15 cellular contexts compared by ENCODE assay signal in genomic region chr17:41974031-41974430, GRCh38. TPM values are rescaled to one million over a fixed set of nuclear protein-coding genes. Genes with fewer than 3 reads are reported as not detected.
DNase-seq lines count a peak whose midpoint lies in the region; ATAC-seq and TF ChIP-seq lines count a peak whose summit lies in the region.
"Had no signal": no experiment of that assay in that cellular context is flagged by ENCODE, and none has a peak within 500 bp of the region (broad histone marks: within the 10 kb centered on the region; RNA-seq: fewer than 3 reads in every experiment).

No MANE protein-coding gene starts in this region.

- no peaks in the 10 kb centered on the region for H3K27me3 Mint-ChIP-seq in progenitor cell of endocrine pancreas
- no peaks in the 10 kb centered on the region for H3K27me3 Mint-ChIP-seq in naive thymus-derived CD8-positive, alpha-beta T cell
- H3K27me3 Mint-ChIP-seq: activated CD4-positive, alpha-beta memory T cell treated with anti-CD3 and anti-CD28 coated beads for 36 hours had no signal

- peak overlapping the region; percentile 35; the same call in 1 of the 2 replicates for H3K27ac ChIP-seq in BLaER1
- H3K27ac ChIP-seq in caudate nucleus (ENCODE audit: low read depth, low read length) = peak overlapping the region; percentile 91
- H3K27ac ChIP-seq: KMS-11 had no signal

- ATAC-seq in HG03520 (IDR thresholded peaks at IDR 0.05; ENCODE audit: unreplicated experiment) = no peak
- ATAC-seq in HG03439 (IDR thresholded peaks at IDR 0.05; ENCODE audit: unreplicated experiment) = no peak
- ATAC-seq in naive thymus-derived CD8-positive, alpha-beta T cell = no peak

- peaks cover 66% of the 10 kb centered on the region for H3K4me1 ChIP-seq in BLaER1

- no peak overlapping the region for H3K4me3 Mint-ChIP-seq in progenitor cell of endocrine pancreas (ENCODE audit: low read depth)
- H3K4me3 Mint-ChIP-seq in naive thymus-derived CD8-positive, alpha-beta T cell = peak overlapping the region in 1 of 10 donors; percentile 10
- H3K4me3 Mint-ChIP-seq: activated CD4-positive, alpha-beta memory T cell treated with anti-CD3 and anti-CD28 coated beads for 36 hours; activated T-cell treated with anti-CD3 and anti-CD28 coated beads, Interleukin-2, amount 50 U/mL, for 72 hours had no signal

- H3K9ac ChIP-seq in BLaER1 = no peak overlapping the region
- H3K9ac ChIP-seq: KMS-11 had no signal

- H3K36me3 ChIP-seq in BLaER1 = peaks cover 98% of the 10 kb centered on the region
- H3K36me3 ChIP-seq in H7 (replicated peaks; ENCODE audit: control insufficient read depth, insufficient read depth, low read length) = peaks cover 44% of the 10 kb centered on the region

- H3K36me3 Mint-ChIP-seq in progenitor cell of endocrine pancreas (ENCODE audit: insufficient read depth) = peaks cover 30% of the 10 kb centered on the region
- H3K36me3 Mint-ChIP-seq in naive thymus-derived CD8-positive, alpha-beta T cell = peaks cover 0 to 71% (median 10%) of the 10 kb centered on the region in 3 donors

- H3K9me3 ChIP-seq in BLaER1 = no peaks in the 10 kb centered on the region

- peak; percentile 28 for DNase-seq in H7
- no peak for DNase-seq in caudate nucleus (lab: John Stamatoyannopoulos, UW)
- DNase-seq in progenitor cell of endocrine pancreas (ENCODE audit: low spot score, unreplicated experiment) = no peak
- no peak for DNase-seq in naive thymus-derived CD8-positive, alpha-beta T cell
- DNase-seq: activated CD4-positive, alpha-beta memory T cell treated with anti-CD3 and anti-CD28 coated beads for 36 hours; activated T-cell treated with anti-CD3 and anti-CD28 coated beads, Interleukin-2, amount 50 U/mL, for 72 hours; AML-193; NCI-H2081; SIG-M5; stimulated activated naive CD4-positive, alpha-beta T cell treated with Interleukin-2 at 50 U/mL for 16 hours; T-helper 1 cell had no signal

- peaks cover 88% of the 10 kb centered on the region for H4K20me1 ChIP-seq in BLaER1

- H3K4me3 ChIP-seq in BLaER1 (no peak overlapping the region), H7 (ENCODE audit: insufficient read depth, low read depth, low read length) (no peak overlapping the region)

- H3K4me2 ChIP-seq in BLaER1 = no peak overlapping the region
- H3K4me2 ChIP-seq: KMS-11 had no signal

- TF ChIP-seq CTCF in progenitor cell of endocrine pancreas (IDR thresholded peaks at IDR 0.05; ENCODE audit: unreplicated experiment) = no peak

- POLR2A ChIA-PET in naive thymus-derived CD8-positive, alpha-beta T cell (lab: Charles Lee) = interaction anchor here (0.7 kb wide), 1 partner anchor 431 kb away, joined by 6 read pairs; no protein-coding TSS in a partner anchor

- no peaks in the 10 kb centered on the region for H3K9me3 Mint-ChIP-seq in progenitor cell of endocrine pancreas (ENCODE audit: low read depth)
- H3K9me3 Mint-ChIP-seq in naive thymus-derived CD8-positive, alpha-beta T cell = no peaks in the 10 kb centered on the region
- H3K9me3 Mint-ChIP-seq: activated CD4-positive, alpha-beta memory T cell treated with anti-CD3 and anti-CD28 coated beads for 36 hours; activated T-cell treated with anti-CD3 and anti-CD28 coated beads, Interleukin-2, amount 50 U/mL, for 72 hours had no signal

- H3K27ac Mint-ChIP-seq in progenitor cell of endocrine pancreas = peak overlapping the region; percentile 84
- H3K27ac Mint-ChIP-seq in naive thymus-derived CD8-positive, alpha-beta T cell = peak overlapping the region in 3 of 10 donors; percentile 19 to 62 (median 22)
- H3K27ac Mint-ChIP-seq: activated CD4-positive, alpha-beta memory T cell treated with anti-CD3 and anti-CD28 coated beads for 36 hours; activated T-cell treated with anti-CD3 and anti-CD28 coated beads, Interleukin-2, amount 50 U/mL, for 72 hours had no signal

- peaks cover 8% of the 10 kb centered on the region for H3K4me1 Mint-ChIP-seq in progenitor cell of endocrine pancreas (ENCODE audit: low read depth)
- peaks cover 2 to 33% (median 24%) of the 10 kb centered on the region in 4 donors for H3K4me1 Mint-ChIP-seq in naive thymus-derived CD8-positive, alpha-beta T cell

- H3K27me3 ChIP-seq in BLaER1 (no peaks in the 10 kb centered on the region; the same call in 1 of the 2 replicates), H7 (ENCODE audit: control insufficient read depth, insufficient read depth, low read length) (no peaks in the 10 kb centered on the region)

RNA-seq across cellular contexts. Expression of gene CNP, which starts 7.4 kb away (rescaled TPM):
- total RNA-seq in H7 (2014; rRNA removed; shearing (Covaris generic)) = 32.8 and 46.1 TPM in 2 replicates
- 98.7 and 102 TPM in 2 replicates for total RNA-seq in progenitor cell of endocrine pancreas
- total RNA-seq in naive thymus-derived CD8-positive, alpha-beta T cell = 10 to 100 TPM; 30.6 to 34.1 TPM
- 10 to 100 TPM; 27.0 to 33.6 (median 27.5) TPM for polyA plus RNA-seq in naive thymus-derived CD8-positive, alpha-beta T cell

RNA-seq across cellular contexts. Expression of gene DNAJC7, which starts 43.2 kb away (rescaled TPM):
- total RNA-seq in H7 (2014; rRNA removed; shearing (Covaris generic)) = 83.4 and 97.3 TPM in 2 replicates
- total RNA-seq in progenitor cell of endocrine pancreas = 113 and 117 TPM in 2 replicates
- 100 to 1,000 TPM; 118 to 129 TPM for total RNA-seq in naive thymus-derived CD8-positive, alpha-beta T cell
- polyA plus RNA-seq in naive thymus-derived CD8-positive, alpha-beta T cell = 10 to 100 TPM; 63.6 to 70.1 (median 66.2) TPM

RNA-seq across cellular contexts. Expression of gene ODAD4, which starts 43.6 kb away (rescaled TPM):
- 0.28 and 0.85 TPM in 2 replicates for total RNA-seq in H7 (2014; rRNA removed; shearing (Covaris generic))
- 6.3 and 7.1 TPM in 2 replicates for total RNA-seq in progenitor cell of endocrine pancreas
- not detected for total RNA-seq in naive thymus-derived CD8-positive, alpha-beta T cell
- polyA plus RNA-seq in naive thymus-derived CD8-positive, alpha-beta T cell = under 1 TPM in 2 of 3 donors, not detected in 1; 0.08 to 0.09 TPM

RNA-seq across cellular contexts. Expression of gene NKIRAS2, which starts 45.9 kb away (rescaled TPM):
- 31.4 and 35.0 TPM in 2 replicates for total RNA-seq in H7 (2014; rRNA removed; shearing (Covaris generic))
- total RNA-seq in progenitor cell of endocrine pancreas = 44.8 and 48.1 TPM in 2 replicates
- 10 to 100 TPM; 19.1 to 19.2 TPM for total RNA-seq in naive thymus-derived CD8-positive, alpha-beta T cell
- 10 to 100 TPM; 20.5 to 30.2 (median 21.9) TPM for polyA plus RNA-seq in naive thymus-derived CD8-positive, alpha-beta T cell

RNA-seq across cellular contexts. Expression of gene ACLY, which starts 55.3 kb away (rescaled TPM):
- total RNA-seq in H7 (2014; rRNA removed; shearing (Covaris generic)) = 235 and 260 TPM in 2 replicates
- 186 and 188 TPM in 2 replicates for total RNA-seq in progenitor cell of endocrine pancreas
- total RNA-seq in naive thymus-derived CD8-positive, alpha-beta T cell = 10 to 100 TPM; 69.9 to 79.3 TPM
- 10 to 100 TPM; 42.7 to 61.3 (median 50.1) TPM for polyA plus RNA-seq in naive thymus-derived CD8-positive, alpha-beta T cell
